ENCODE assay signal across 13 cellular contexts in the genomic region with DNA sequence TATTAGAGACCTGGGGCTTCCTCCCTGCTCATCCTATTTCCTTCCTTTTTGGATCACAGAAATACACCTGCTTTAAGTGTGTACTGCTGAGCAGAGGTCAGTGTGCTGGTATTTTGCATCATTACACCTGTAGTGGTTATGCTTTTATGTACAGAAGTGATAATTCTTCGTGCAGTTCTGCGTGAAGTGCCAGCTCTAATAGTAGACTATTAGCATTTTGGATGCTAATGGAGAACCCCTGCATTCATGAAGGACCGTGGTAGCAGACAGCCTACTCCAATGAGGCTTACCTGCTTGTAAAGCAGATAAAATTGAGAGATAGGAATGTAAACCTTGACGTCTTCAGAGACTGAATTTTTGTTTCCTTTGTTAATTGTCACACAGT.
DNase-seq lines count a peak whose midpoint lies in the region; ATAC-seq and TF ChIP-seq lines count a peak whose summit lies in the region.
"Had no signal": no experiment of that assay in that cellular context is flagged by ENCODE, and none has a peak within 500 bp of the region (broad histone marks: within the 10 kb centered on the region; RNA-seq: fewer than 3 reads in every experiment).

No MANE protein-coding gene starts in this region.

- no peak for TF ChIP-seq RAD21 in SK-N-SH (IDR thresholded peaks at IDR 0.05; ENCODE audit: low read length)

- H3K4me3 ChIP-seq in SK-N-SH (ENCODE audit: low read depth in 2 of 2, low read length in 1 of 2) (0 out of 4 replicates have a peak overlapping the region, but pooled peaks of 1 of the 2 experiments have one; percentile 21), duodenal mucosa (ENCODE audit: low read depth in 1 of 2, low read length in 2 of 2) (peak overlapping the region; percentile 1 to 36), tibial artery (peak overlapping the region; percentile 4 to 30), ascending aorta (no peak overlapping the region)

- H3K9me3 ChIP-seq in SK-N-SH (no peaks in the 10 kb centered on the region), duodenal mucosa (ENCODE audit: control insufficient read depth in 1 of 2, low read length in 2 of 2) (no peaks in the 10 kb centered on the region), tibial artery (no peaks in the 10 kb centered on the region), ascending aorta (no peaks in the 10 kb centered on the region)

- H3K4me1 ChIP-seq in SK-N-SH (ENCODE audit: control insufficient read depth in 1 of 2, insufficient read depth in 2 of 2, low read depth in 1 of 2, low read length in 1 of 2) (peaks cover 7 to 34% of the 10 kb centered on the region in 2 experiments), duodenal mucosa (ENCODE audit: control insufficient read depth in 1 of 2, insufficient read depth in 2 of 2, low read length in 2 of 2) (peaks cover 11 to 28% of the 10 kb centered on the region in 2 donors), tibial artery (peaks cover 0 to 33% (median 13%) of the 10 kb centered on the region in 4 donors), ascending aorta (no peaks in the 10 kb centered on the region)

- TF ChIP-seq CTCF in SK-N-SH (IDR thresholded peaks at IDR 0.05), result no peak
- TF ChIP-seq CTCF in tibial artery (IDR thresholded peaks at IDR 0.05), result no peak
- TF ChIP-seq CTCF in ascending aorta (IDR thresholded peaks at IDR 0.05), result no peak

- 0 out of 2 replicates have a peak overlapping the region, but pooled peaks have one; percentile 44 for H2AFZ ChIP-seq in SK-N-SH (ENCODE audit: low read depth)

- intact Hi-C loops in tibial artery (cut with DNase I; ENCODE audit: low total_unique reads), result no loop called here
- intact Hi-C loops in ascending aorta (cut with DNase I), result no loop called here

- peaks cover 0 to 6% of the 10 kb centered on the region in 2 experiments for H3K36me3 ChIP-seq in SK-N-SH (replicated peaks in 1 of 2; ENCODE audit: control insufficient read depth in 1 of 2, insufficient read depth in 2 of 2, low read length in 1 of 2)
- no peaks in the 10 kb centered on the region for H3K36me3 ChIP-seq in duodenal mucosa (ENCODE audit: control insufficient read depth in 1 of 2, insufficient read depth in 2 of 2, low read length in 2 of 2)
- H3K36me3 ChIP-seq in tibial artery, result no peaks in the 10 kb centered on the region
- H3K36me3 ChIP-seq in ascending aorta, result no peaks in the 10 kb centered on the region

- H3K9ac ChIP-seq in SK-N-SH (no peak overlapping the region), duodenal mucosa (ENCODE audit: low read depth in 1 of 2, low read length in 2 of 2) (peak overlapping the region; percentile 7 to 28)

- H3K27me3 ChIP-seq in SK-N-SH (ENCODE audit: insufficient read depth) (no peaks in the 10 kb centered on the region), duodenal mucosa (ENCODE audit: control insufficient read depth in 1 of 2, insufficient read depth in 2 of 2, low read length in 2 of 2) (no peaks in the 10 kb centered on the region), tibial artery (no peaks in the 10 kb centered on the region), ascending aorta (no peaks in the 10 kb centered on the region)

- POLR2A ChIA-PET in SK-N-SH (lab: Yijun Ruan, JAX), result no interaction called here

- ATAC-seq in SK-N-SH treated with all-trans-retinoic acid at 6 μM for 48 hours (no peak; the same call in 2 of the 3 replicates), HG03280 (IDR thresholded peaks at IDR 0.05; ENCODE audit: unreplicated experiment) (peak; percentile 6), GM18517 (IDR thresholded peaks at IDR 0.05; ENCODE audit: unreplicated experiment) (no peak)
- ATAC-seq: naive thymus-derived CD4-positive, alpha-beta T cell had no signal

- H3F3A ChIP-seq in SK-N-SH (replicated peaks; ENCODE audit: insufficient read depth), result peaks cover 28% of the 10 kb centered on the region

- TF ChIP-seq EP300 in SK-N-SH (IDR thresholded peaks at IDR 0.05; ENCODE audit: borderline replicate concordance in 1 of 2, low read depth in 1 of 2, low read length in 1 of 2), result no peak

- no peaks in the 10 kb centered on the region for H3K9me2 ChIP-seq in SK-N-SH

- peak overlapping the region; percentile 62 for H3K4me2 ChIP-seq in SK-N-SH

- WGBS in SK-N-SH (ENCODE audit: low lambda C conversion rate), result 86% methylated on average over 4 of the region's 4 CpGs

- H3K27ac ChIP-seq in SK-N-SH (ENCODE audit: low read depth in 2 of 2, low read length in 1 of 2) (peak overlapping the region in 1 of 2 experiments; percentile 67; a peak in 2 of 4 replicates), duodenal mucosa (ENCODE audit: low read depth, low read length) (no peak overlapping the region), tibial artery (peak overlapping the region; percentile 31 to 72), ascending aorta (no peak overlapping the region)

- peaks cover 83% of the 10 kb centered on the region for H3K79me2 ChIP-seq in SK-N-SH (ENCODE audit: insufficient read depth)

- DNase-seq in SK-N-SH (no peak), tibial artery (no peak), SIG-M5 (lab: John Stamatoyannopoulos, UW) (no peak), ascending aorta (ENCODE audit: low spot score in 2 of 2) (no peak)
- DNase-seq: activated CD8-positive, alpha-beta memory T cell treated with anti-CD3 and anti-CD28 coated beads for 24 hours; activated naive CD8-positive, alpha-beta T cell treated with anti-CD3 and anti-CD28 coated beads for 36 hours; naive thymus-derived CD4-positive, alpha-beta T cell; NCI-H524 treated with DMSO at 0.1 percent for 48 hours; stimulated activated naive CD4-positive, alpha-beta T cell treated with Interleukin-2 at 50 U/mL for 16 hours had no signal

- CTCF ChIA-PET in SK-N-SH (lab: Yijun Ruan, JAX), result interaction anchor here (1.2 to 2.3 kb wide), 3 partner anchors 15 to 324 kb away, joined by 3 to 10 read pairs (median 10); no protein-coding TSS in a partner anchor

- peaks cover 29% of the 10 kb centered on the region for H4K20me1 ChIP-seq in SK-N-SH (ENCODE audit: insufficient read depth)

TF ChIP-seq in SK-N-SH, 30 proteins besides CTCF, POLR2A, EP300 and RAD21 (continues in another document):
- TF ChIP-seq TAF1 (IDR thresholded peaks at IDR 0.05; ENCODE audit: borderline replicate concordance, low read depth, low read length) (no peak), YY1 (IDR thresholded peaks at IDR 0.05; ENCODE audit: low read depth) (no peak), GATA2 (CRISPR knock-in tag; IDR thresholded peaks at IDR 0.05) (no peak), GABPA (IDR thresholded peaks at IDR 0.05; ENCODE audit: low read depth) (no peak)
- TF ChIP-seq, protein P1, sequence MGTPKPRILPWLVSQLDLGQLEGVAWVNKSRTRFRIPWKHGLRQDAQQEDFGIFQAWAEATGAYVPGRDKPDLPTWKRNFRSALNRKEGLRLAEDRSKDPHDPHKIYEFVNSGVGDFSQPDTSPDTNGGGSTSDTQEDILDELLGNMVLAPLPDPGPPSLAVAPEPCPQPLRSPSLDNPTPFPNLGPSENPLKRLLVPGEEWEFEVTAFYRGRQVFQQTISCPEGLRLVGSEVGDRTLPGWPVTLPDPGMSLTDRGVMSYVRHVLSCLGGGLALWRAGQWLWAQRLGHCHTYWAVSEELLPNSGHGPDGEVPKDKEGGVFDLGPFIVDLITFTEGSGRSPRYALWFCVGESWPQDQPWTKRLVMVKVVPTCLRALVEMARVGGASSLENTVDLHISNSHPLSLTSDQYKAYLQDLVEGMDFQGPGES (IDR thresholded peaks at IDR 0.05; ENCODE audit: low read depth, low read length), result no peak
- TF ChIP-seq, protein P2, sequence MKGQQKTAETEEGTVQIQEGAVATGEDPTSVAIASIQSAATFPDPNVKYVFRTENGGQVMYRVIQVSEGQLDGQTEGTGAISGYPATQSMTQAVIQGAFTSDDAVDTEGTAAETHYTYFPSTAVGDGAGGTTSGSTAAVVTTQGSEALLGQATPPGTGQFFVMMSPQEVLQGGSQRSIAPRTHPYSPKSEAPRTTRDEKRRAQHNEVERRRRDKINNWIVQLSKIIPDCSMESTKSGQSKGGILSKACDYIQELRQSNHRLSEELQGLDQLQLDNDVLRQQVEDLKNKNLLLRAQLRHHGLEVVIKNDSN (IDR thresholded peaks at IDR 0.05; ENCODE audit: borderline replicate concordance, low read depth), result no peak
- TF ChIP-seq, protein P3, sequence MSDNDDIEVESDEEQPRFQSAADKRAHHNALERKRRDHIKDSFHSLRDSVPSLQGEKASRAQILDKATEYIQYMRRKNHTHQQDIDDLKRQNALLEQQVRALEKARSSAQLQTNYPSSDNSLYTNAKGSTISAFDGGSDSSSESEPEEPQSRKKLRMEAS (IDR thresholded peaks at IDR 0.05; ENCODE audit: low read depth), result no peak

TF ChIP-seq in SK-N-SH treated with all-trans-retinoic acid at 6 μM for 48 hours, 23 proteins besides CTCF, POLR2A, EP300 and RAD21:
- TF ChIP-seq ISL1 (CRISPR knock-in tag; IDR thresholded peaks at IDR 0.05) (no peak), TOX (CRISPR knock-in tag; IDR thresholded peaks at IDR 0.05; ENCODE audit: borderline replicate concordance) (no peak), ZNF70 (CRISPR knock-in tag; IDR thresholded peaks at IDR 0.05) (no peak), ZFP3 (CRISPR knock-in tag; IDR thresholded peaks at IDR 0.05) (no peak), ZNF565 (CRISPR knock-in tag; conservative IDR thresholded peaks at IDR 0.05; ENCODE audit: low read depth) (no peak), OSR1 (CRISPR knock-in tag; IDR thresholded peaks at IDR 0.05) (no peak), ESRRG (CRISPR knock-in tag; IDR thresholded peaks at IDR 0.05) (no peak), SNAI2 (CRISPR knock-in tag; IDR thresholded peaks at IDR 0.05) (no peak), TCF4 (CRISPR knock-in tag; IDR thresholded peaks at IDR 0.05; ENCODE audit: borderline replicate concordance) (no peak)
- TF ChIP-seq, protein P4, sequence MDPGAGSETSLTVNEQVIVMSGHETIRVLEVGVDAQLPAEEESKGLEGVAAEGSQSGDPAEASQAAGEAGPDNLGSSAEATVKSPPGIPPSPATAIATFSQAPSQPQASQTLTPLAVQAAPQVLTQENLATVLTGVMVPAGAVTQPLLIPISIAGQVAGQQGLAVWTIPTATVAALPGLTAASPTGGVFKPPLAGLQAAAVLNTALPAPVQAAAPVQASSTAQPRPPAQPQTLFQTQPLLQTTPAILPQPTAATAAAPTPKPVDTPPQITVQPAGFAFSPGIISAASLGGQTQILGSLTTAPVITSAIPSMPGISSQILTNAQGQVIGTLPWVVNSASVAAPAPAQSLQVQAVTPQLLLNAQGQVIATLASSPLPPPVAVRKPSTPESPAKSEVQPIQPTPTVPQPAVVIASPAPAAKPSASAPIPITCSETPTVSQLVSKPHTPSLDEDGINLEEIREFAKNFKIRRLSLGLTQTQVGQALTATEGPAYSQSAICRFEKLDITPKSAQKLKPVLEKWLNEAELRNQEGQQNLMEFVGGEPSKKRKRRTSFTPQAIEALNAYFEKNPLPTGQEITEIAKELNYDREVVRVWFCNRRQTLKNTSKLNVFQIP (CRISPR knock-in tag; IDR thresholded peaks at IDR 0.05; ENCODE audit: borderline replicate concordance, low read depth), result no peak

Comparison
In these comparisons a context has a peak if more than half of its experiments do, and no peak if none do; other contexts are left out.
1. H3K27ac ChIP-seq: peak in tibial artery (2 of 2); none in duodenal mucosa (single experiment) and ascending aorta (0 of 2).
2. H3K4me3 ChIP-seq: peak in duodenal mucosa (2 of 2) and tibial artery (2 of 2); none in ascending aorta (0 of 2).